Comparison of ENCODE assay signal across 10 cellular contexts in genomic region chr16:3951861-3952332, GRCh38.
DNase-seq lines count a peak whose midpoint lies in the region; ATAC-seq and TF ChIP-seq lines count a peak whose summit lies in the region.
"Had no signal": no experiment of that assay in that cellular context is flagged by ENCODE, and none has a peak within 500 bp of the region (broad histone marks: within the 10 kb centered on the region; RNA-seq: fewer than 3 reads in every experiment).

No MANE protein-coding gene starts in this region.

- peak overlapping the region; percentile 92 for H3K4me3 Mint-ChIP-seq in HFFc6

- DNase-seq in HFFc6 (no peak), adipocyte (ENCODE audit: low read depth) (peak; percentile 76), cardiac septum (ENCODE audit: low spot score) (peak; percentile 12), sigmoid colon (no peak), NCI-H1436 (lab: John Stamatoyannopoulos, UW) (no peak), H7 (no peak), SW 1271 (lab: John Stamatoyannopoulos, UW) (no peak)
- DNase-seq: stimulated activated CD4-positive, alpha-beta T cell treated with anti-CD3 and anti-CD28 coated beads, Interleukin-15, amount 100 ng/mL, for 24 hours; stimulated activated naive CD4-positive, alpha-beta T cell treated with Interleukin-2 at 50 U/mL for 16 hours had no signal

- H3K9me3 ChIP-seq in adipocyte (ENCODE audit: control insufficient read depth, low read length) (no peaks in the 10 kb centered on the region), sigmoid colon (no peaks in the 10 kb centered on the region)

- H3K4me3 ChIP-seq in adipocyte (ENCODE audit: low read length) (peak overlapping the region; percentile 69), sigmoid colon (no peak overlapping the region), H7 (ENCODE audit: insufficient read depth, low read depth, low read length) (no peak overlapping the region)

- peak overlapping the region; percentile 63 for H3K27ac Mint-ChIP-seq in HFFc6

- peaks cover 4% of the 10 kb centered on the region for H3K27me3 Mint-ChIP-seq in HFFc6 (ENCODE audit: insufficient read depth)

- H3K36me3 Mint-ChIP-seq in HFFc6 (ENCODE audit: low read depth) = peaks cover 13% of the 10 kb centered on the region; the same call in 1 of the 2 replicates

- H3K4me1 ChIP-seq in adipocyte (ENCODE audit: control insufficient read depth, insufficient read depth, low read length) = peaks cover 40% of the 10 kb centered on the region
- peaks cover 0 to 31% (median 24%) of the 10 kb centered on the region in 4 donors for H3K4me1 ChIP-seq in sigmoid colon

- WGBS in sigmoid colon, 2 donors = 81% methylated on average over 7 of the region's 7 CpGs

- peaks cover 37% of the 10 kb centered on the region for H3K4me1 Mint-ChIP-seq in HFFc6 (ENCODE audit: low read depth)

- no peak for TF ChIP-seq POLR2A in sigmoid colon (IDR thresholded peaks at IDR 0.05)

- peak overlapping the region; percentile 82 for H3K9ac ChIP-seq in adipocyte (ENCODE audit: low read length)

- no peaks in the 10 kb centered on the region for H3K36me3 ChIP-seq in adipocyte (ENCODE audit: control insufficient read depth, insufficient read depth, low read length, severe bottlenecking)
- no peaks in the 10 kb centered on the region for H3K36me3 ChIP-seq in sigmoid colon
- H3K36me3 ChIP-seq in H7 (replicated peaks; ENCODE audit: control insufficient read depth, insufficient read depth, low read length) = no peaks in the 10 kb centered on the region

- H3K9me3 Mint-ChIP-seq in HFFc6 = no peaks in the 10 kb centered on the region; the same call in 1 of the 2 replicates

- peak overlapping the region; percentile 70 to 85 (median 76) for H3K27ac ChIP-seq in sigmoid colon

- TF ChIP-seq EP300 in sigmoid colon (IDR thresholded peaks at IDR 0.05) = no peak

- H3K27me3 ChIP-seq in adipocyte (replicated peaks; ENCODE audit: control insufficient read depth, insufficient read depth, low read length) (no peaks in the 10 kb centered on the region), sigmoid colon (no peaks in the 10 kb centered on the region), H7 (ENCODE audit: control insufficient read depth, insufficient read depth, low read length) (no peaks in the 10 kb centered on the region; the same call in 1 of the 2 replicates)

- intact Hi-C loops in cardiac septum (cut with DNase I) (no loop called here), sigmoid colon (cut with DNase I) (no loop called here)

- no peak for TF ChIP-seq CTCF in HFFc6 (IDR thresholded peaks at IDR 0.05)
- no peak for TF ChIP-seq CTCF in sigmoid colon (IDR thresholded peaks at IDR 0.05)

- no peak for ATAC-seq in HG03565 (IDR thresholded peaks at IDR 0.05; ENCODE audit: unreplicated experiment)

Comparison
In these comparisons a context has a peak if more than half of its experiments do, and no peak if none do; other contexts are left out.
1. DNase-seq: peak in adipocyte (single experiment) and cardiac septum (single experiment); none in HFFc6 (single experiment), sigmoid colon (single experiment), NCI-H1436 (single experiment), H7 (single experiment) and SW 1271 (0 of 2).